17 cellular contexts compared by ENCODE assay signal in the genomic region with DNA sequence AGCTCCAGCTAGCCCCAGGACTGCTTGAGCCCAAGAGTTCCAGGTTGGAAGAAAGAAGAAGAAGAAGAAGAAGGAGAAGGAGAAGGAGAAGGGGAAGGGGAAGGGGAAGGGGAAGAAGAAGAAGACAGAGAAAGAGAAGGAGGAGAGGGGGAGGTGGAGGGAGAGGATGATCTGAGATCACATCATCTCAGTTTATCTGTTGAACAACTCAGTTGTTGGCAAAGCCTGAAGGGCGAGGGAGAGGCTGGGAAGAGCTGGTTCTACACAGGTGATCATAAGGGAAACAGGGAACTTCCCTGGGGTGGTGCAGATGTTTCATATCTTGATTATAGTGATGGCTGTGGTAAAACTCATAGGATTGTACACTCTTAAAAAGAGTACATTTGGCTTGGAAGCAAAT. TPM values are rescaled to one million over a fixed set of nuclear protein-coding genes. Genes with fewer than 3 reads are reported as not detected.
DNase-seq lines count a peak whose midpoint lies in the region; ATAC-seq and TF ChIP-seq lines count a peak whose summit lies in the region.
"Had no signal": no experiment of that assay in that cellular context is flagged by ENCODE, and none has a peak within 500 bp of the region (broad histone marks: within the 10 kb centered on the region; RNA-seq: fewer than 3 reads in every experiment).

No MANE protein-coding gene starts in this region.

- no peak for ATAC-seq in body of pancreas
- peak; percentile 19 for ATAC-seq in left colon
- no peak for ATAC-seq in HG02840 (IDR thresholded peaks at IDR 0.05; ENCODE audit: low FRiP score, unreplicated experiment)

- intact Hi-C loops in Caco-2 (cut with micrococcal nuclease; ENCODE audit: unreplicated experiment) = loop anchor here (10.0 kb wide), 1 partner anchor 310 kb away; no protein-coding TSS in a partner anchor
- intact Hi-C loops in body of pancreas (cut with DNase I) = no loop called here
- intact Hi-C loops in left colon (cut with DNase I, micrococcal nuclease) = no loop called here

- H3K9me3 ChIP-seq in Caco-2 (peaks cover 23% of the 10 kb centered on the region), body of pancreas (no peaks in the 10 kb centered on the region), WERI-Rb-1 (ENCODE audit: severe bottlenecking) (peaks cover 8% of the 10 kb centered on the region)

- peak overlapping the region; percentile 95 for H3K27ac Mint-ChIP-seq in Caco-2 (ENCODE audit: unreplicated experiment)
- H3K27ac Mint-ChIP-seq: CD4-positive, alpha-beta memory T cell; HFFc6 had no signal

- H3K4me1 Mint-ChIP-seq in Caco-2 (ENCODE audit: low read depth, unreplicated experiment) = peaks cover 50% of the 10 kb centered on the region

- DNase-seq in Caco-2 (peak in 1 of 2 experiments; percentile 8), DMS53 (lab: John Stamatoyannopoulos, UW) (peak; percentile 49), body of pancreas (no peak), left colon (peak; percentile 39 to 58), NCI-H2227 (lab: John Stamatoyannopoulos, UW; ENCODE audit: unreplicated experiment) (no peak), WERI-Rb-1 (no peak)
- DNase-seq in stimulated activated CD4-positive, alpha-beta T cell treated with anti-CD3 and anti-CD28 coated beads, Interleukin-4, amount 100 ng/mL, for 4 hours = no peak
- DNase-seq: C1 segment of cervical spinal cord; CD4-positive, alpha-beta memory T cell; COR-L47; DND-41; GOT3; HFFc6 had no signal

- CTCF ChIA-PET in Caco-2 (lab: Charles Lee) = no interaction called here

- peaks cover 30% of the 10 kb centered on the region for H3K36me3 Mint-ChIP-seq in Caco-2 (ENCODE audit: insufficient read depth, unreplicated experiment)

- TF ChIP-seq CTCF in Caco-2 (IDR thresholded peaks at IDR 0.05; ENCODE audit: insufficient read depth in 1 of 2, low read depth in 1 of 2, low read length in 1 of 2, severe bottlenecking in 1 of 2, unreplicated experiment in 1 of 2) = no peak
- TF ChIP-seq CTCF in body of pancreas (IDR thresholded peaks at IDR 0.05) = no peak
- TF ChIP-seq CTCF in WERI-Rb-1 (IDR thresholded peaks at IDR 0.05; ENCODE audit: low read depth, low read length) = no peak

- H3K27me3 ChIP-seq in Caco-2 (replicated peaks; ENCODE audit: control insufficient read depth, insufficient read depth, low read length) (no peaks in the 10 kb centered on the region), body of pancreas (no peaks in the 10 kb centered on the region), WERI-Rb-1 (ENCODE audit: insufficient read depth, low read depth, severe bottlenecking) (no peaks in the 10 kb centered on the region)

- no peak for TF ChIP-seq POLR2A in body of pancreas (IDR thresholded peaks at IDR 0.05)

- H3K4me3 ChIP-seq in Caco-2 (ENCODE audit: low read depth, low read length) (no peak overlapping the region), body of pancreas (no peak overlapping the region), WERI-Rb-1 (ENCODE audit: low read depth, low read length) (no peak overlapping the region)
- H3K4me3 ChIP-seq: HAP-1 had no signal

- 54 to 57% methylated on average over 1 of the region's 1 CpG for WGBS in body of pancreas, 2 donors

- H3K27ac ChIP-seq in body of pancreas (peak overlapping the region; percentile 89 to 98 (median 96)), WERI-Rb-1 (no peak overlapping the region)

- no TSS peak for BruUV-seq in Caco-2 (replicated peaks; lab: Mats Ljungman, UMichigan)

- no peak overlapping the region for H3K4me3 Mint-ChIP-seq in Caco-2 (ENCODE audit: unreplicated experiment)
- H3K4me3 Mint-ChIP-seq: HFFc6 had no signal

- H3K36me3 ChIP-seq in Caco-2 (ENCODE audit: control insufficient read depth, insufficient read depth, low read length) (no peaks in the 10 kb centered on the region), body of pancreas (replicated peaks in 1 of 2; ENCODE audit: insufficient read depth in 1 of 2, low read depth in 2 of 2) (no peaks in the 10 kb centered on the region), WERI-Rb-1 (no peaks in the 10 kb centered on the region)
- H3K36me3 ChIP-seq: HAP-1 had no signal

- H3K4me1 ChIP-seq in Caco-2 = peaks cover 36% of the 10 kb centered on the region
- H3K4me1 ChIP-seq in body of pancreas = peaks cover 52% of the 10 kb centered on the region

- no peaks in the 10 kb centered on the region for H3K27me3 Mint-ChIP-seq in Caco-2 (ENCODE audit: insufficient read depth, unreplicated experiment)

- H3K9me3 Mint-ChIP-seq in Caco-2 (ENCODE audit: unreplicated experiment) = peaks cover 25% of the 10 kb centered on the region

- POLR2A ChIA-PET in Caco-2 (lab: Charles Lee) = no interaction called here

RNA-seq across cellular contexts. Expression of gene RRBP1, which starts 3.1 kb away (rescaled TPM):
- total RNA-seq in Caco-2 (2022) = 665 and 758 TPM in 2 replicates
- total RNA-seq in body of pancreas = 100 to 1,000 TPM; 313 to 511 TPM
- 100 to 1,000 TPM; 357 to 460 TPM for total RNA-seq in left colon

RNA-seq across cellular contexts. Expression of gene BANF2, which starts 14.6 kb away (rescaled TPM):
- total RNA-seq in Caco-2 (2022) = 2.1 and 3.0 TPM in 2 replicates
- total RNA-seq in body of pancreas = 1 to 10 TPM in 1 of 2 donors, not detected in 1; 4.0 TPM
- total RNA-seq in left colon = not detected
- total RNA-seq: A172; A673; CD4-positive, alpha-beta memory T cell; HFFc6 had no signal

Comparison
In these comparisons a context has a peak if more than half of its experiments do, and no peak if none do; other contexts are left out.
1. DNase-seq: peak in DMS53 (single experiment) and left colon (2 of 2); none in body of pancreas (0 of 4), stimulated activated CD4-positive, alpha-beta T cell treated with anti-CD3 and anti-CD28 coated beads, Interleukin-4, amount 100 ng/mL, for 4 hours (0 of 2), NCI-H2227 (single experiment) and WERI-Rb-1 (single experiment).